ENCODE assay signal across 16 cellular contexts in genomic region chr11:3036419-3036818, GRCh38. TPM values are rescaled to one million over a fixed set of nuclear protein-coding genes. Genes with fewer than 3 reads are reported as not detected.
DNase-seq lines count a peak whose midpoint lies in the region; ATAC-seq, FAIRE-seq and TF ChIP-seq lines count a peak whose summit lies in the region.
"Had no signal": no experiment of that assay in that cellular context is flagged by ENCODE, and none has a peak within 500 bp of the region (broad histone marks: within the 10 kb centered on the region; RNA-seq: fewer than 3 reads in every experiment).

No MANE protein-coding gene starts in this region.

- WGBS in transverse colon (ENCODE audit: low coverage in 1 of 2), 2 donors: 77 to 81% methylated on average over 5 of the region's 5 CpGs

- TF ChIP-seq POLR2A in transverse colon (IDR thresholded peaks at IDR 0.05): no peak

- H3K4me1 ChIP-seq in transverse colon: peaks cover 0 to 11% (median 3%) of the 10 kb centered on the region in 4 donors

- H3K36me3 ChIP-seq in transverse colon: peaks cover 0 to 45% (median 21%) of the 10 kb centered on the region in 4 donors

- intact Hi-C loops in Calu3 (cut with micrococcal nuclease; ENCODE audit: unreplicated experiment) (loop anchor here (2.0 to 5.0 kb wide), 2 partner anchors 54 to 181 kb away; partner anchors contain the start of gene MRGPRG), transverse colon (cut with DNase I; ENCODE audit: low total_unique reads) (loop anchor here (2.0 to 10.0 kb wide), 2 partner anchors 54 to 178 kb away; partner anchors contain the start of gene MRGPRG), posterior cingulate gyrus (cut with DNase I) (loop anchor here (2.0 kb wide), 1 partner anchor 180 kb away; no protein-coding TSS in a partner anchor)

- H3K27ac Mint-ChIP-seq in Calu3 (ENCODE audit: unreplicated experiment) (peak overlapping the region; percentile 27), neural crest cell (ENCODE audit: unreplicated experiment) (peak overlapping the region; percentile 81)
- H3K27ac Mint-ChIP-seq in central memory CD8-positive, alpha-beta T cell (ENCODE audit: low read depth): peak overlapping the region; percentile 41
- H3K27ac Mint-ChIP-seq: activated naive CD4-positive, alpha-beta T cell treated with anti-CD3 and anti-CD28 coated beads, Interleukin-2, amount 50 U/mL, for 24 hours; nephron progenitor cell had no signal

- no peak for ATAC-seq in central memory CD8-positive, alpha-beta T cell (replicated peaks; ENCODE audit: extremely low read depth, poor library complexity, severe bottlenecking)

- H3K4me3 ChIP-seq in transverse colon: no peak overlapping the region
- H3K4me3 ChIP-seq: heart left ventricle, Peyer's patch, suprapubic skin had no signal

- H3K9me3 ChIP-seq in transverse colon: no peaks in the 10 kb centered on the region
- H3K9me3 ChIP-seq: heart left ventricle, Peyer's patch, suprapubic skin had no signal

- in situ Hi-C loops in transverse colon (cut with MboI; ENCODE audit: low pct_ligation_motif_present in 1 of 4, low pct_unique_long_range_greater_than_20kb in 1 of 4, low sequenced_read_pairs in 3 of 4): loop anchor here in 3 of 4 donors (10.0 to 25.0 kb wide), 3 partner anchors 58 to 178 kb away; partner anchors contain the start of gene MRGPRG (in 3 of the 3)

- DNase-seq in Calu3 (no peak), HTR-8/SVneo (ENCODE audit: insufficient read length, low spot score) (no peak), neural crest cell (ENCODE audit: low read depth, low spot score) (no peak), transverse colon (no peak), KG1 (lab: John Stamatoyannopoulos, UW) (no peak), EL (no peak), posterior cingulate gyrus (no peak)
- DNase-seq in central memory CD8-positive, alpha-beta T cell (ENCODE audit: low spot score in 2 of 2): no peak
- DNase-seq: heart left ventricle, left cardiac atrium, NCI-H1092 treated with DMSO at 0.1 percent for 48 hours, nephron progenitor cell, Peyer's patch, T-helper 9 cell had no signal

- H3K4me1 Mint-ChIP-seq in Calu3 (ENCODE audit: low read depth, unreplicated experiment) (no peaks in the 10 kb centered on the region), neural crest cell (peaks cover 4% of the 10 kb centered on the region)
- peaks cover 26% of the 10 kb centered on the region for H3K4me1 Mint-ChIP-seq in central memory CD8-positive, alpha-beta T cell
- H3K4me1 Mint-ChIP-seq: nephron progenitor cell had no signal

- no peak overlapping the region for H3K4me3 Mint-ChIP-seq in Calu3 (ENCODE audit: low read depth, unreplicated experiment)
- H3K4me3 Mint-ChIP-seq in central memory CD8-positive, alpha-beta T cell: no peak overlapping the region
- no peak overlapping the region for H3K4me3 Mint-ChIP-seq in neural crest cell
- H3K4me3 Mint-ChIP-seq: activated naive CD4-positive, alpha-beta T cell treated with anti-CD3 and anti-CD28 coated beads, Interleukin-2, amount 50 U/mL, for 24 hours; nephron progenitor cell had no signal

- TF ChIP-seq CTCF in Calu3 (IDR thresholded peaks at IDR 0.05; ENCODE audit: unreplicated experiment) (no peak), neural crest cell (conservative IDR thresholded peaks at IDR 0.05) (no peak), transverse colon (IDR thresholded peaks at IDR 0.05) (no peak)

- H3K27ac ChIP-seq in transverse colon: no peak overlapping the region

- no peaks in the 10 kb centered on the region for H3K27me3 ChIP-seq in transverse colon
- H3K27me3 ChIP-seq: heart left ventricle, Peyer's patch, suprapubic skin had no signal

- H3K9me3 Mint-ChIP-seq in Calu3 (ENCODE audit: low read depth, unreplicated experiment) (no peaks in the 10 kb centered on the region), neural crest cell (no peaks in the 10 kb centered on the region)
- H3K9me3 Mint-ChIP-seq in central memory CD8-positive, alpha-beta T cell: no peaks in the 10 kb centered on the region
- H3K9me3 Mint-ChIP-seq: activated naive CD4-positive, alpha-beta T cell treated with anti-CD3 and anti-CD28 coated beads, Interleukin-2, amount 50 U/mL, for 24 hours; nephron progenitor cell had no signal

- H3K27me3 Mint-ChIP-seq in Calu3 (ENCODE audit: unreplicated experiment) (no peaks in the 10 kb centered on the region), neural crest cell (ENCODE audit: low read depth) (no peaks in the 10 kb centered on the region)
- no peaks in the 10 kb centered on the region for H3K27me3 Mint-ChIP-seq in central memory CD8-positive, alpha-beta T cell
- H3K27me3 Mint-ChIP-seq: activated naive CD4-positive, alpha-beta T cell treated with anti-CD3 and anti-CD28 coated beads, Interleukin-2, amount 50 U/mL, for 24 hours had no signal

- CTCF ChIA-PET in Calu3 (lab: Charles Lee): interaction anchor here (1.9 kb wide), 1 partner anchor 55 kb away, joined by 16 read pairs; no protein-coding TSS in a partner anchor

- FAIRE-seq in HTR-8/SVneo (lab: Jason Lieb, UNC): peak; percentile 20

- BruUV-seq in Calu3 (replicated peaks; lab: Mats Ljungman, UMichigan): no TSS peak

- no peak for TF ChIP-seq EP300 in transverse colon (IDR thresholded peaks at IDR 0.05; ENCODE audit: low read depth)

- H3K36me3 Mint-ChIP-seq in Calu3 (ENCODE audit: insufficient read depth, unreplicated experiment): peaks cover 62% of the 10 kb centered on the region
- peaks cover 47% of the 10 kb centered on the region for H3K36me3 Mint-ChIP-seq in central memory CD8-positive, alpha-beta T cell (ENCODE audit: insufficient read depth)
- peaks cover 10% of the 10 kb centered on the region for H3K36me3 Mint-ChIP-seq in neural crest cell (ENCODE audit: low read depth)

RNA-seq across cellular contexts. Expression of gene CARS1, which starts 20.8 kb away (rescaled TPM):
- 67.6 and 80.1 TPM in 2 replicates for total RNA-seq in Calu3 (2022)
- 59.2 and 61.8 TPM in 2 replicates for total RNA-seq in neural crest cell
- total RNA-seq in transverse colon: 10 to 100 TPM; 37.0 to 61.3 (median 52.3) TPM

RNA-seq across cellular contexts. Expression of gene NAP1L4, which starts 44.3 kb away (rescaled TPM):
- 140 and 150 TPM in 2 replicates for total RNA-seq in Calu3 (2022)
- 219 and 224 TPM in 2 replicates for total RNA-seq in neural crest cell
- total RNA-seq in transverse colon: 100 to 1,000 TPM in 3 of 4 donors, 10 to 100 TPM in 1; 63.6 to 140 (median 111) TPM

Comparison
In these comparisons a context has a peak if more than half of its experiments do, and no peak if none do; other contexts are left out.
1. H3K27ac Mint-ChIP-seq: peak in every context shown above with its lines; median percentile 81 in neural crest cell; 41 in central memory CD8-positive, alpha-beta T cell; 27 in Calu3.